In the genomic region with DNA sequence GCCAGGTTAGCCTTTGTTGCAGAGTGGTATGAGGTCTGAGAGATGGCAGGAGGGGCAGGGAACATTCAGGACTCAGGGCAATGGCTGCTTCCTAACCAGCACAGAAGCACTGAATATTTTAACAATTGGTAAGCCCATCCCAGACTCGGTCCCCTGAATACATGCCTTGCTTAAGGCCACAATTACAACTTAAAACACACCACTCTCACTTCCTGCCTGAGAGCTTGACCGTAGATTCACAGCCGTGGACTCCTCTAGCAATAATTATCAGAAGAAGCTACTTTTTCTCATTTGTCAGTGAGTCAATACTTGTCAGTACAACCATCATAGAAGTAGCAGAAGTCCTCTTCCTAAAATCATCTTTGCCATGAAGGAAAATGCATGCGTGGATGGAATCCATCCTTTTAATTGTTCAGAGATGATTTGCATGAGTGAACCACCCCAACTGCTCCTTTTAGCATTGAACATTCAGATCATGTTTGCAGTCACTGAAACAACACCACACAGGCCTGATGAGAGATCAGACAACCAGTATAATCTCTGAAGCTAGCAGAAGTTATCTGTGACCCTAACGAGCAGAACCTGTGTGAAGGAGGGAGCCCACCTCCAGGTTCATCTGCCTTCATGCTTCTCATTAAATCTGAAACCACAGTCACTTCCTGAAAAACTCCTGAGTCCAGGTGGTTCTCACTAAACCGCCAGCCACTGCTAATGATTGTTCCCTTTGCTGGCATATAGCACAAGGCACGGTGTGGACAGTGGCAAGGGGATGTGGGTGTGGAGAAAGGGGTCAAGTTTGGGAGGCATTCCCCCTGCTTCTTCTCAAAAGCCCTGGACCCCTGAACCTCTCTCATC, we compare ENCODE assay signal across 15 cellular contexts.
DNase-seq lines count a peak whose midpoint lies in the region; ATAC-seq, FAIRE-seq and TF ChIP-seq lines count a peak whose summit lies in the region.
"Had no signal": no experiment of that assay in that cellular context is flagged by ENCODE, and none has a peak within 500 bp of the region (broad histone marks: within the 10 kb centered on the region; RNA-seq: fewer than 3 reads in every experiment).

No MANE protein-coding gene starts in this region.

- no peaks in the 10 kb centered on the region for H3K9me3 ChIP-seq in kidney (ENCODE audit: control insufficient read depth in 1 of 2, low read length in 2 of 2)
- H3K9me3 ChIP-seq: thyroid gland had no signal

- no peak overlapping the region for H3K27ac ChIP-seq in kidney (ENCODE audit: low read depth in 2 of 2, low read length in 2 of 2)
- H3K27ac ChIP-seq: epithelial cell of prostate, thyroid gland had no signal

- ATAC-seq in GM19372 (IDR thresholded peaks at IDR 0.05; ENCODE audit: low read depth, unreplicated experiment) = peak; percentile 69
- ATAC-seq in HG02763 (IDR thresholded peaks at IDR 0.05; ENCODE audit: unreplicated experiment) = peak; percentile 70
- ATAC-seq in HG03521 (IDR thresholded peaks at IDR 0.05; ENCODE audit: unreplicated experiment) = peak; percentile 74
- no peak for ATAC-seq in GM18502 (IDR thresholded peaks at IDR 0.05; ENCODE audit: poor library complexity, unreplicated experiment)

- FAIRE-seq in kidney (lab: Jason Lieb, UNC) = no peak

- no peak overlapping the region for H3K4me3 ChIP-seq in kidney (ENCODE audit: low read length in 2 of 2)
- H3K4me3 ChIP-seq: lung, thyroid gland had no signal

- peaks cover 0 to 2% of the 10 kb centered on the region in 2 donors for H3K4me1 ChIP-seq in kidney (ENCODE audit: control insufficient read depth in 1 of 2, insufficient read depth in 1 of 2, low read depth in 1 of 2, low read length in 2 of 2)
- H3K4me1 ChIP-seq: thyroid gland had no signal

- intact Hi-C loops in kidney (cut with DNase I) = no loop called here

- no peak for DNase-seq in hippocampal formation (lab: John Stamatoyannopoulos, UW)
- DNase-seq in kidney = no peak
- no peak for DNase-seq in central memory CD4-positive, alpha-beta T cell
- DNase-seq: cerebellar nuclear complex, COR-L47, NCI-H1092 treated with DMSO at 0.1 percent for 48 hours, NCI-H69, SHP77 treated with DMSO at 0.1 percent for 48 hours, thyroid gland had no signal

- TF ChIP-seq CTCF in kidney (IDR thresholded peaks at IDR 0.05; ENCODE audit: borderline replicate concordance, extremely low read depth, insufficient read depth) = no peak

- H3K36me3 ChIP-seq in kidney (ENCODE audit: control insufficient read depth in 1 of 2, insufficient read depth in 2 of 2, low read length in 2 of 2) = no peaks in the 10 kb centered on the region
- H3K36me3 ChIP-seq: thyroid gland had no signal

- H3K9ac ChIP-seq in kidney (ENCODE audit: low read length in 2 of 2) = no peak overlapping the region
